ENCODE assay signal across 24 cellular contexts in the genomic region with DNA sequence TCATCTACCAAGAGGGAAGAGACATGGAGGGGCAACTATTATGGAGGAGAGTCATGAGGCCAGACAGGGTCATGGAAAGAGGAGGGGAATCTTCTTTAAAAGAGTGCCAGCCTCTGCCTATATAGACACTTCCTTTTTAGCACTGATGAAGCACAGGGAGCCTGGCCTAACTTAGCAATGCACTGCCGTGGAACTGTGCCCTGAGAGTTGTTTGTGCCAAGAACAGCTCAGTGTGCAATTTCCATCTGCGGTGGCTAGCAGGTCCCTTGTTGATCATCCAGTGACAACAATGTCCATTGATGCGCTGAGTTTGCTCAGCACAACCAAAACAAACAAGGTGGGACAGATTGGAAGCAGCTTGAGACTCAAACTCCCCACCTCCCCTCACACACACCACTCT.
DNase-seq lines count a peak whose midpoint lies in the region; ATAC-seq, FAIRE-seq and TF ChIP-seq lines count a peak whose summit lies in the region.
"Had no signal": no experiment of that assay in that cellular context is flagged by ENCODE, and none has a peak within 500 bp of the region (broad histone marks: within the 10 kb centered on the region; RNA-seq: fewer than 3 reads in every experiment).

No MANE protein-coding gene starts in this region.

- H4K5ac ChIP-seq in H1 (ENCODE audit: insufficient read length, low read depth, low read length), result no peak overlapping the region

- H3K27me3 ChIP-seq in H1 (replicated peaks in 1 of 4; ENCODE audit: control insufficient read depth in 3 of 4, extremely low read depth in 1 of 4, insufficient read depth in 3 of 4, low read length in 3 of 4) (no peaks in the 10 kb centered on the region), skeletal muscle tissue (ENCODE audit: control insufficient read depth in 3 of 3, insufficient read depth in 3 of 3, low read length in 3 of 3) (no peaks in the 10 kb centered on the region)
- H3K27me3 ChIP-seq: ascending aorta, pancreas had no signal

- ATAC-seq in HG03469 (IDR thresholded peaks at IDR 0.05; ENCODE audit: unreplicated experiment) (no peak), HG03196 (IDR thresholded peaks at IDR 0.05; ENCODE audit: unreplicated experiment) (no peak), HG03039 (IDR thresholded peaks at IDR 0.05; ENCODE audit: unreplicated experiment) (no peak)
- ATAC-seq: natural killer cell treated with Interleukin-12 subunit alpha and Interleukin-12 subunit beta and Interleukin-15 and Interleukin-18, amount 100 ng/mL, for 72 hours had no signal

- POLR2A ChIA-PET in H1 (lab: Charles Lee; ENCODE audit: partially characterized antibody), result no interaction called here

- H3K56ac ChIP-seq in H1 (replicated peaks; ENCODE audit: insufficient read length, low read depth, low read length), result no peak overlapping the region

- H3K9me3 ChIP-seq in H1 (ENCODE audit: insufficient read depth in 2 of 2, low read depth in 1 of 2, low read length in 1 of 2), result no peaks in the 10 kb centered on the region
- H3K9me3 ChIP-seq in skeletal muscle tissue (ENCODE audit: control insufficient read depth in 3 of 3, low read length in 3 of 3), result no peaks in the 10 kb centered on the region
- H3K9me3 ChIP-seq: ascending aorta, pancreas had no signal

- H4K91ac ChIP-seq in H1 (replicated peaks; ENCODE audit: insufficient read length, low read length), result no peak overlapping the region

- H2BK20ac ChIP-seq in H1 (ENCODE audit: low read length), result no peak overlapping the region

- no peaks in the 10 kb centered on the region for H4K20me1 ChIP-seq in H1 (replicated peaks in 1 of 2; ENCODE audit: control insufficient read depth in 1 of 2, insufficient read depth in 2 of 2, low read length in 2 of 2)

- no peak overlapping the region for H3K23ac ChIP-seq in H1 (ENCODE audit: insufficient read length)

- H3K23me2 ChIP-seq in H1 (ENCODE audit: low read depth, low read length), result no peaks in the 10 kb centered on the region

- H3K18ac ChIP-seq in H1 (ENCODE audit: extremely low read depth, low read length), result no peak overlapping the region

- DNase-seq in NCI-H2029 treated with DMSO at 0.1 percent for 48 hours (lab: John Stamatoyannopoulos, UW) (peak; percentile 33), H1 (ENCODE audit: low read depth in 1 of 2, low spot score in 2 of 2) (no peak), inferior parietal cortex (ENCODE audit: extremely low spot score) (peak; percentile 15), NCI-H2227 (lab: John Stamatoyannopoulos, UW; ENCODE audit: unreplicated experiment) (no peak)
- DNase-seq: activated CD4-positive, alpha-beta T cell treated with anti-CD3 and anti-CD28 coated beads, Interleukin-2, amount 50 U/mL, for 4 hours; activated naive CD4-positive, alpha-beta T cell treated with anti-CD3 and anti-CD28 coated beads for 36 hours; activated T-cell treated with anti-CD3 and anti-CD28 coated beads for 4 hours; CD4-positive, alpha-beta memory T cell; DMS79; endodermal cell; islet precursor cell; NCI-H1694 treated with DMSO at 0.1 percent for 48 hours; NCI-H510A treated with DMSO at 0.1 percent for 48 hours; pancreas; SHP77 treated with DMSO at 0.1 percent for 48 hours; stimulated activated CD8-positive, alpha-beta memory T cell treated with anti-CD3 and anti-CD28 coated beads, Interleukin-4, amount 100 ng/mL, for 48 hours; T-helper 1 cell had no signal

- WGBS in H1 (ENCODE audit: extremely low coverage in 1 of 2, insufficient coverage in 1 of 2, insufficient read length in 1 of 2, insufficient replicate concordance in 2 of 2, low coverage in 1 of 2, low lambda C conversion rate in 2 of 2, missing lambda C conversion rate in 1 of 2), 2 experiments, result 86% methylated on average over 3 of the region's 3 CpGs; no CpG with 5 or more reads in 1 of the 2 experiments

- H3K4me1 ChIP-seq in H1 (replicated peaks in 1 of 4; ENCODE audit: control insufficient read depth in 3 of 4, insufficient read depth in 4 of 4, low read length in 3 of 4) (no peaks in the 10 kb centered on the region), skeletal muscle tissue (ENCODE audit: control insufficient read depth in 3 of 3, insufficient read depth in 3 of 3, low read length in 3 of 3) (peaks cover 0 to 11% (median 3%) of the 10 kb centered on the region in 3 donors)
- H3K4me1 ChIP-seq: ascending aorta, pancreas had no signal

- no peak for FAIRE-seq in H1 (lab: Jason Lieb, UNC)
- FAIRE-seq: colon, pancreas had no signal

- H3K9ac ChIP-seq in H1 (replicated peaks in 1 of 4; ENCODE audit: extremely low read depth in 1 of 4, low read depth in 3 of 4, low read length in 3 of 4), result no peak overlapping the region
- H3K9ac ChIP-seq in skeletal muscle tissue (ENCODE audit: low read depth in 1 of 3, low read length in 3 of 3), result no peak overlapping the region

- no peak for TF ChIP-seq EP300 in H1 (IDR thresholded peaks at IDR 0.05; ENCODE audit: borderline replicate concordance in 1 of 2, low read depth in 2 of 2, low read length in 2 of 2)

- no peaks in the 10 kb centered on the region for H3K79me2 ChIP-seq in H1 (ENCODE audit: control insufficient read depth in 1 of 2, insufficient read depth in 2 of 2, low read length in 2 of 2)

- no peak for TF ChIP-seq CTCF in H1 (IDR thresholded peaks at IDR 0.05; ENCODE audit: control extremely low read depth in 1 of 3, insufficient read depth in 1 of 3, low read depth in 1 of 3, low read length in 3 of 3)

- no peak overlapping the region; the same call in 1 of the 2 replicates for H2BK15ac ChIP-seq in H1 (ENCODE audit: low read length)

- H3K4me3 ChIP-seq in H1 (ENCODE audit: extremely low read depth in 1 of 4, insufficient read depth in 2 of 4, low read depth in 3 of 4, low read length in 4 of 4), result no peak overlapping the region
- H3K4me3 ChIP-seq in skeletal muscle tissue (ENCODE audit: low read length in 3 of 3), result peak overlapping the region in 1 of 3 donors; percentile 12
- H3K4me3 ChIP-seq: ascending aorta, pancreas had no signal

- no peak overlapping the region; the same call in 1 of the 2 replicates for H4K8ac ChIP-seq in H1 (ENCODE audit: extremely low read depth, insufficient read depth, low read length)

- no peak overlapping the region for H3K4ac ChIP-seq in H1 (replicated peaks; ENCODE audit: insufficient read length, low read depth, low read length)

- no peaks in the 10 kb centered on the region for H3K36me3 ChIP-seq in H1 (ENCODE audit: control insufficient read depth in 2 of 4, insufficient read depth in 4 of 4, low read length in 3 of 4)
- H3K36me3 ChIP-seq in skeletal muscle tissue (ENCODE audit: control insufficient read depth in 3 of 3, insufficient read depth in 3 of 3, low read length in 3 of 3), result no peaks in the 10 kb centered on the region
- H3K36me3 ChIP-seq: ascending aorta, pancreas had no signal

- no peak overlapping the region for H3K4me2 ChIP-seq in H1 (ENCODE audit: insufficient read depth in 1 of 2, low read depth in 2 of 2, low read length in 2 of 2)

- TF ChIP-seq RAD21 in H1 (IDR thresholded peaks at IDR 0.05 in 1 of 2, conservative IDR thresholded peaks at IDR 0.05 in 1 of 2; ENCODE audit: low read depth in 2 of 2, low read length in 2 of 2), result no peak

- no peak for TF ChIP-seq POLR2A in H1 (IDR thresholded peaks at IDR 0.05; ENCODE audit: control extremely low read depth in 1 of 2, low read depth in 2 of 2, low read length in 2 of 2)

- H2AFZ ChIP-seq in H1 (ENCODE audit: low read length), result 0 out of 2 replicates have a peak overlapping the region, but pooled peaks have one; percentile 61

- CTCF ChIA-PET in H1 (lab: Charles Lee; ENCODE audit: partially characterized antibody), result interaction anchor here (0.5 to 5.1 kb wide), 16 partner anchors 9 to 886 kb away, joined by 3 to 29 read pairs (median 4); no protein-coding TSS in a partner anchor

- no peak overlapping the region for H2BK5ac ChIP-seq in H1 (ENCODE audit: low read depth, low read length)

- H2AK5ac ChIP-seq in H1 (ENCODE audit: low read depth, low read length), result no peak overlapping the region

- no peak overlapping the region for H3K14ac ChIP-seq in H1 (ENCODE audit: insufficient read length)

- H2BK12ac ChIP-seq in H1 (ENCODE audit: low read depth, low read length), result no peak overlapping the region

- H3K27ac ChIP-seq in H1 (ENCODE audit: low read depth, low read length) (no peak overlapping the region), skeletal muscle tissue (ENCODE audit: low read depth, low read length) (peak overlapping the region; percentile 42)
- H3K27ac ChIP-seq: ascending aorta, pancreas had no signal

- H3K79me1 ChIP-seq in H1 (ENCODE audit: low read depth, low read length), result no peaks in the 10 kb centered on the region

- H2BK120ac ChIP-seq in H1 (replicated peaks; ENCODE audit: low read depth, low read length), result no peak overlapping the region

TF ChIP-seq in H1, 55 proteins besides CTCF, POLR2A, EP300 and RAD21:
- no peak for TF ChIP-seq YY1 (IDR thresholded peaks at IDR 0.05; ENCODE audit: low read depth, low read length)
- TF ChIP-seq HDAC6 (IDR thresholded peaks at IDR 0.05; ENCODE audit: low read depth, low read length), result no peak
- no peak for TF ChIP-seq SIX5 (IDR thresholded peaks at IDR 0.05; ENCODE audit: low read depth, low read length)
- no peak for TF ChIP-seq PHF8 (conservative IDR thresholded peaks at IDR 0.05; ENCODE audit: low read depth, low read length)
- no peak for TF ChIP-seq JUND (IDR thresholded peaks at IDR 0.05; ENCODE audit: low read length)
- TF ChIP-seq SIN3A (conservative IDR thresholded peaks at IDR 0.05 in 1 of 2, IDR thresholded peaks at IDR 0.05 in 1 of 2; ENCODE audit: low read depth in 1 of 2, low read length in 2 of 2), result no peak
- TF ChIP-seq CTBP2 (IDR thresholded peaks at IDR 0.05; ENCODE audit: borderline replicate concordance, insufficient read depth, insufficient read length, low read length), result no peak
- TF ChIP-seq SUZ12 (IDR thresholded peaks at IDR 0.05; ENCODE audit: low read length), result no peak
- no peak for TF ChIP-seq MAFK (IDR thresholded peaks at IDR 0.05; ENCODE audit: low read depth, low read length)

Comparison
In these comparisons a context has a peak if more than half of its experiments do, and no peak if none do; other contexts are left out.
1. DNase-seq: peak in NCI-H2029 treated with DMSO at 0.1 percent for 48 hours (single experiment) and inferior parietal cortex (single experiment); none in H1 (0 of 2) and NCI-H2227 (single experiment).